Comparison of ENCODE assay signal across 24 cellular contexts in the genomic region with DNA sequence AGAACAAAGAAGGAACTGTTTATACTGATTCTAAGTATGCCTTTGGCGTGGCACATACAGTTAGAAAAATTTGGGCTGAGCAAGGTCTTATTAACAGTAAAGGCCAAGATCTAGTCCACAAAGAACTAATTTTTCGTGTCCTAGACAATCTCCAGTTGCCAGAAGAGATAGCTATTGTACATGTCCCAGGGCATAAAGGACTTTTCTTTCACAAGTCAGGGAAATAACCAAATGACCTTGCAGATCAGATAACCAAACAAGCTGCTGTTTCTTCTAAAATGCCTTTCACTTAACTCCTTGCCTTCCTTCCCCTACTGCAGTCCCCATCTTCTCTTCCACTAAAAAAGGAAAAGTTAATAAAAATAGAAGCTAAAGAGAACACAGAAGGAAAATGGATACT. TPM values are rescaled to one million over a fixed set of nuclear protein-coding genes. Genes with fewer than 3 reads are reported as not detected.
"Had no signal": no experiment of that assay in that cellular context is flagged by ENCODE, and none has a peak within 500 bp of the region (broad histone marks: within the 10 kb centered on the region; RNA-seq: fewer than 3 reads in every experiment).

No MANE protein-coding gene starts in this region.

- H3K9me3 ChIP-seq: body of pancreas, sigmoid colon, thyroid gland had no signal

- H3K4me3 Mint-ChIP-seq: activated CD4-positive, alpha-beta T cell treated with anti-CD3 and anti-CD28 coated beads, Interleukin-2, amount 10 ng/mL, durations not matched to agents 24 days and 14 days; activated CD8-positive, alpha-beta T cell treated with anti-CD3 and anti-CD28 coated beads for 36 hours; activated naive CD8-positive, alpha-beta T cell treated with anti-CD3 and anti-CD28 coated beads for 36 hours; activated T-helper 17 cell treated with anti-CD3 and anti-CD28 coated beads, Interleukin-2, amount 50 U/mL, for 72 hours; central memory CD8-positive, alpha-beta T cell; mesothelial cell of epicardium; natural killer cell treated with Interleukin-12 subunit alpha and Interleukin-12 subunit beta and Interleukin-15 and Interleukin-18, amount 100 ng/mL, for 72 hours; T-cell had no signal

- H3K9me3 Mint-ChIP-seq: activated CD4-positive, alpha-beta T cell treated with anti-CD3 and anti-CD28 coated beads, Interleukin-2, amount 10 ng/mL, durations not matched to agents 24 days and 14 days had no signal

- H3K4me1 Mint-ChIP-seq: activated CD4-positive, alpha-beta T cell treated with anti-CD3 and anti-CD28 coated beads, Interleukin-2, amount 10 ng/mL, durations not matched to agents 24 days and 14 days; activated naive CD8-positive, alpha-beta T cell treated with anti-CD3 and anti-CD28 coated beads for 36 hours; activated T-helper 17 cell treated with anti-CD3 and anti-CD28 coated beads, Interleukin-2, amount 50 U/mL, for 72 hours; central memory CD8-positive, alpha-beta T cell; mesothelial cell of epicardium; T-cell had no signal

- H3K36me3 Mint-ChIP-seq: mesothelial cell of epicardium; natural killer cell treated with Interleukin-12 subunit alpha and Interleukin-12 subunit beta and Interleukin-15 and Interleukin-18, amount 100 ng/mL, for 72 hours; T-cell had no signal

- ATAC-seq: activated CD8-positive, alpha-beta T cell treated with anti-CD3 and anti-CD28 coated beads for 36 hours; activated T-helper 17 cell treated with anti-CD3 and anti-CD28 coated beads, Interleukin-2, amount 50 U/mL, for 72 hours; body of pancreas; esophagus mucosa; left colon; natural killer cell treated with Interleukin-12 subunit alpha and Interleukin-12 subunit beta and Interleukin-15 and Interleukin-18, amount 100 ng/mL, for 72 hours; SK-N-SH treated with all-trans-retinoic acid at 6 μM for 48 hours; T-cell had no signal

- DNase-seq: activated CD4-positive, alpha-beta T cell treated with anti-CD3 and anti-CD28 coated beads, Interleukin-2, amount 10 ng/mL, durations not matched to agents 24 days and 14 days; activated CD8-positive, alpha-beta T cell treated with anti-CD3 and anti-CD28 coated beads for 36 hours; activated naive CD4-positive, alpha-beta T cell; activated naive CD8-positive, alpha-beta T cell treated with anti-CD3 and anti-CD28 coated beads for 36 hours; activated T-cell treated with anti-CD3 and anti-CD28 coated beads, Interleukin-2, amount 50 U/mL, for 1 hour; amniotic stem cell; body of pancreas; islet precursor cell; left colon; sigmoid colon; spleen; stimulated activated naive CD4-positive, alpha-beta T cell; T-cell; thyroid gland had no signal

- H3K4me3 ChIP-seq: body of pancreas, coronary artery, lung, sigmoid colon, spleen, thyroid gland had no signal

- H3K27me3 ChIP-seq: body of pancreas, sigmoid colon, spleen, thyroid gland had no signal

- H3K27ac Mint-ChIP-seq: activated CD4-positive, alpha-beta T cell treated with anti-CD3 and anti-CD28 coated beads, Interleukin-2, amount 10 ng/mL, durations not matched to agents 24 days and 14 days; activated CD8-positive, alpha-beta T cell treated with anti-CD3 and anti-CD28 coated beads for 36 hours; activated naive CD8-positive, alpha-beta T cell treated with anti-CD3 and anti-CD28 coated beads for 36 hours; activated T-helper 17 cell treated with anti-CD3 and anti-CD28 coated beads, Interleukin-2, amount 50 U/mL, for 72 hours; mesothelial cell of epicardium; natural killer cell treated with Interleukin-12 subunit alpha and Interleukin-12 subunit beta and Interleukin-15 and Interleukin-18, amount 100 ng/mL, for 72 hours; T-cell had no signal

- H3K36me3 ChIP-seq: sigmoid colon, spleen, thyroid gland had no signal

- H3K27ac ChIP-seq: coronary artery, sigmoid colon, thyroid gland had no signal

- H3K27me3 Mint-ChIP-seq: activated CD8-positive, alpha-beta T cell treated with anti-CD3 and anti-CD28 coated beads for 36 hours; activated T-helper 17 cell treated with anti-CD3 and anti-CD28 coated beads, Interleukin-2, amount 50 U/mL, for 72 hours; central memory CD8-positive, alpha-beta T cell had no signal

- H3K4me1 ChIP-seq: sigmoid colon, spleen, thyroid gland had no signal

RNA-seq across cellular contexts. Expression of gene TEX50, which starts 4.0 kb away (rescaled TPM):
- total RNA-seq: activated CD4-positive, alpha-beta T cell treated with anti-CD3 and anti-CD28 coated beads, Interleukin-2, amount 10 ng/mL, durations not matched to agents 24 days and 14 days; activated CD8-positive, alpha-beta T cell treated with anti-CD3 and anti-CD28 coated beads for 36 hours; activated naive CD8-positive, alpha-beta T cell treated with anti-CD3 and anti-CD28 coated beads for 36 hours; activated T-helper 17 cell treated with anti-CD3 and anti-CD28 coated beads, Interleukin-2, amount 50 U/mL, for 72 hours; body of pancreas; esophagus mucosa; left colon; lung; mesothelial cell of epicardium; natural killer cell treated with Interleukin-12 subunit alpha and Interleukin-12 subunit beta and Interleukin-15 and Interleukin-18, amount 100 ng/mL, for 72 hours; osteoblast; sigmoid colon; spleen; T-cell; thyroid gland; ureter had no signal
- polyA plus RNA-seq: lung, sigmoid colon, spleen had no signal

RNA-seq across cellular contexts. Expression of gene ANKRD45, which starts 30.5 kb away (rescaled TPM):
- total RNA-seq: activated CD4-positive, alpha-beta T cell treated with anti-CD3 and anti-CD28 coated beads, Interleukin-2, amount 10 ng/mL, durations not matched to agents 24 days and 14 days; activated CD8-positive, alpha-beta T cell treated with anti-CD3 and anti-CD28 coated beads for 36 hours; activated T-helper 17 cell treated with anti-CD3 and anti-CD28 coated beads, Interleukin-2, amount 50 U/mL, for 72 hours; esophagus mucosa; natural killer cell treated with Interleukin-12 subunit alpha and Interleukin-12 subunit beta and Interleukin-15 and Interleukin-18, amount 100 ng/mL, for 72 hours; T-cell had no signal

RNA-seq across cellular contexts. Expression of gene SLC9C2, which starts 36.2 kb away (rescaled TPM):
- total RNA-seq: activated CD4-positive, alpha-beta T cell treated with anti-CD3 and anti-CD28 coated beads, Interleukin-2, amount 10 ng/mL, durations not matched to agents 24 days and 14 days; activated CD8-positive, alpha-beta T cell treated with anti-CD3 and anti-CD28 coated beads for 36 hours; activated naive CD8-positive, alpha-beta T cell treated with anti-CD3 and anti-CD28 coated beads for 36 hours; activated T-helper 17 cell treated with anti-CD3 and anti-CD28 coated beads, Interleukin-2, amount 50 U/mL, for 72 hours; body of pancreas; natural killer cell treated with Interleukin-12 subunit alpha and Interleukin-12 subunit beta and Interleukin-15 and Interleukin-18, amount 100 ng/mL, for 72 hours; osteoblast; sigmoid colon; T-cell; thyroid gland; ureter had no signal
- polyA plus RNA-seq: sigmoid colon had no signal
